In genomic region chr5:77852068-77852513, GRCh38 we compare ENCODE assay signal across 8 cellular contexts.
DNase-seq lines count a peak whose midpoint lies in the region; ATAC-seq, FAIRE-seq and TF ChIP-seq lines count a peak whose summit lies in the region.

No MANE protein-coding gene starts in this region.

- H3K36me3 Mint-ChIP-seq in activated naive CD8-positive, alpha-beta T cell treated with anti-CD3 and anti-CD28 coated beads for 36 hours, result no peaks in the 10 kb centered on the region

- DNase-seq in HAP-1 (ENCODE audit: low spot score in 2 of 2), result no peak
- no peak for DNase-seq in activated naive CD8-positive, alpha-beta T cell treated with anti-CD3 and anti-CD28 coated beads for 36 hours
- no peak for DNase-seq in keratinocyte (ENCODE audit: low read depth, low spot score)
- no peak for DNase-seq in stimulated activated naive CD8-positive, alpha-beta T cell treated with anti-CD3 and anti-CD28 coated beads, Interleukin-15, amount 100 ng/mL, for 72 hours
- DNase-seq in NK-92 (lab: John Stamatoyannopoulos, UW; ENCODE audit: unreplicated experiment), result no peak
- DNase-seq in stimulated activated naive CD4-positive, alpha-beta T cell treated with Interleukin-2 at 50 U/mL for 16 hours (lab: John Stamatoyannopoulos, UW), result no peak
- no peak for DNase-seq in NCI-H226
- DNase-seq in CD1c-positive myeloid dendritic cell (ENCODE audit: extremely low spot score), result no peak

- H3K9me3 Mint-ChIP-seq in activated naive CD8-positive, alpha-beta T cell treated with anti-CD3 and anti-CD28 coated beads for 36 hours, result peaks cover 3% of the 10 kb centered on the region
- H3K9me3 Mint-ChIP-seq in stimulated activated naive CD8-positive, alpha-beta T cell treated with anti-CD3 and anti-CD28 coated beads, Interleukin-15, amount 100 ng/mL, for 72 hours, result no peaks in the 10 kb centered on the region

- H3K36me3 ChIP-seq in HAP-1 (replicated peaks) (no peaks in the 10 kb centered on the region), keratinocyte (ENCODE audit: control insufficient read depth in 2 of 2, extremely low read depth in 1 of 2, insufficient read depth in 2 of 2, low read length in 2 of 2) (no peaks in the 10 kb centered on the region)

- H3K79me2 ChIP-seq in keratinocyte (ENCODE audit: control insufficient read depth, insufficient read depth, low read length), result no peaks in the 10 kb centered on the region

- peaks cover 12% of the 10 kb centered on the region for H3K4me1 Mint-ChIP-seq in activated naive CD8-positive, alpha-beta T cell treated with anti-CD3 and anti-CD28 coated beads for 36 hours
- H3K4me1 Mint-ChIP-seq in stimulated activated naive CD8-positive, alpha-beta T cell treated with anti-CD3 and anti-CD28 coated beads, Interleukin-15, amount 100 ng/mL, for 72 hours, result peaks cover 30% of the 10 kb centered on the region

- peaks cover 6% of the 10 kb centered on the region; the same call in 1 of the 2 replicates for H3K27me3 ChIP-seq in HAP-1 (ENCODE audit: low read depth)
- peaks cover 54% of the 10 kb centered on the region for H3K27me3 ChIP-seq in keratinocyte (ENCODE audit: control insufficient read depth, extremely low read depth, insufficient read depth, low read length)

- H3K4me3 ChIP-seq in HAP-1 (peak overlapping the region; percentile 20), keratinocyte (ENCODE audit: control insufficient read depth in 2 of 3, extremely low read depth in 1 of 3, insufficient read depth in 2 of 3, low read depth in 1 of 3, low read length in 3 of 3) (peak overlapping the region in 2 of 3 experiments; percentile 14 to 65)

- H3K4me3 Mint-ChIP-seq in activated naive CD8-positive, alpha-beta T cell treated with anti-CD3 and anti-CD28 coated beads for 36 hours, result peak overlapping the region; percentile 74
- peak overlapping the region; percentile 78 to 83 for H3K4me3 Mint-ChIP-seq in stimulated activated naive CD8-positive, alpha-beta T cell treated with anti-CD3 and anti-CD28 coated beads, Interleukin-15, amount 100 ng/mL, for 72 hours

- no peaks in the 10 kb centered on the region for H3K9me1 ChIP-seq in keratinocyte (ENCODE audit: control insufficient read depth, extremely low read depth, insufficient read depth, low read length)

- H3K27ac ChIP-seq in keratinocyte (ENCODE audit: control insufficient read depth, insufficient read depth, low read length), result no peak overlapping the region

- no peak for FAIRE-seq in keratinocyte (lab: Jason Lieb, UNC)

- in situ Hi-C loops in HAP-1 (cut with MboI; ENCODE audit: low sequenced_read_pairs), result no loop called here

- TF ChIP-seq CTCF in keratinocyte (optimal IDR thresholded peaks at IDR 0.05 in 1 of 3, IDR thresholded peaks at IDR 0.05 in 1 of 3, conservative IDR thresholded peaks at IDR 0.05 in 1 of 3; ENCODE audit: extremely low read depth in 1 of 3, insufficient read depth in 2 of 3, low read length in 3 of 3), result no peak

- no peak overlapping the region for H3K9ac ChIP-seq in keratinocyte (ENCODE audit: control insufficient read depth, extremely low read depth, insufficient read depth, low read length)

- peak overlapping the region; percentile 74 for H3K4me2 ChIP-seq in keratinocyte (ENCODE audit: control insufficient read depth, extremely low read depth, insufficient read depth, low read depth, low read length)

- dilution Hi-C loops in keratinocyte (cut with MboI; ENCODE audit: extremely low pct_ligation_motif_present, low sequenced_read_pairs), result no loop called here

- H3K27me3 Mint-ChIP-seq in activated naive CD8-positive, alpha-beta T cell treated with anti-CD3 and anti-CD28 coated beads for 36 hours, result no peaks in the 10 kb centered on the region
- peaks cover 86% of the 10 kb centered on the region for H3K27me3 Mint-ChIP-seq in stimulated activated naive CD8-positive, alpha-beta T cell treated with anti-CD3 and anti-CD28 coated beads, Interleukin-15, amount 100 ng/mL, for 72 hours

- no peaks in the 10 kb centered on the region for H4K20me1 ChIP-seq in keratinocyte (ENCODE audit: control insufficient read depth, extremely low read depth, insufficient read depth, low read length)

- H2AFZ ChIP-seq in keratinocyte (ENCODE audit: control insufficient read depth, low read length), result no peak overlapping the region

- no peak for ATAC-seq in stimulated activated naive CD8-positive, alpha-beta T cell treated with anti-CD3 and anti-CD28 coated beads, Interleukin-15, amount 100 ng/mL, for 72 hours

- no peaks in the 10 kb centered on the region for H3K9me3 ChIP-seq in HAP-1
- no peaks in the 10 kb centered on the region for H3K9me3 ChIP-seq in keratinocyte (ENCODE audit: control insufficient read depth, low read depth, low read length)

- peaks cover 20% of the 10 kb centered on the region for H3K4me1 ChIP-seq in HAP-1
- peaks cover 4% of the 10 kb centered on the region for H3K4me1 ChIP-seq in keratinocyte (ENCODE audit: control insufficient read depth, extremely low read depth, insufficient read depth, low read length)

- H3K27ac Mint-ChIP-seq in activated naive CD8-positive, alpha-beta T cell treated with anti-CD3 and anti-CD28 coated beads for 36 hours, result no peak overlapping the region
- H3K27ac Mint-ChIP-seq in stimulated activated naive CD8-positive, alpha-beta T cell treated with anti-CD3 and anti-CD28 coated beads, Interleukin-15, amount 100 ng/mL, for 72 hours, result peak overlapping the region in 1 of 2 donors; percentile 59
